In the genomic region with DNA sequence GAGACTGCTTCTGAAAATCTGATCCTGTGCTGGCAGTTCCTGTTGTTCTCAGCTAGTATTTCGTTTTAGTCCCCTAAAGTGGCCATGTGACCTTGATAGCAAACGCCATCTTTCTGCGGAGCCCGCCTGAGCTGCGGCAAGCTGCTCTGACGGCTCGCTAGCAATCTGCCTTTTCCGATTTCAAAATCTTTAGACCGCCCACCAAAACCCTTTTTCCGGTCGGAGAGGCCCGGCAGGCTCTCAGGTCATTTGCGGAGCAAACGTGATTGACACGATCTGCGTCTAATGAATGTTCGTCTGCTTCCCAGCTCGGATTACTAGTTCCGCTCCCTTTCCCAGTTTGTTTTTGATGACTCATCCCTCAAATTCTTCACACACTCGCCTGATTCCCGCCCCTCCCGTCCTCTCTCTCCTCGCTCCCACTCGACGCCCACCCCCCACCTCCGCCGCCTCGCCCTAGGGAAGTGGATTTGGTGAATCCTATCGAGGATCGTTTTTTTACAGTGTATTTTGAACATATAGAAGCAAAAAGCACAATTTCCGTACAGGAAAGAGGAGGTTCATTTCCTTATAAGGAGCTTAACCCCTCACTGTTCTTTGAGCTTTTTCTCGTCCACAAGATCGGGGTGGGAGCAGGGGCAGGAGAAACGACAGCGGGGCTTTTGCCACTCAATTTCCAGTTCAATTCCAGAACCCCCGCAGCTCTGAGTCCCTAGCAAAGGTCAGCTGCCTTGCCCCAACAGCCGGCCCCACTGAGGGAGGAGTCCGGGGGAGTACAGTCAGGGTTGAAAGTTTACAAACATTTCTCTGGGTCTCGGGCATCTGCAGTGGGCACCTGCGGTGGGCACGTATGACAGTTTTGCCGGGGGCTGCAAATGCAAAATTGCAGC, we compare ENCODE assay signal across 8 cellular contexts. TPM values are rescaled to one million over a fixed set of nuclear protein-coding genes. Genes with fewer than 3 reads are reported as not detected.
A peak's percentile ranks its signal among the peaks of the same experiment; 100 is the strongest.
DNase-seq lines count a peak whose midpoint lies in the region; ATAC-seq and TF ChIP-seq lines count a peak whose summit lies in the region.

No MANE protein-coding gene starts in this region.

- no peaks in the 10 kb centered on the region for H3K36me3 ChIP-seq in esophagus muscularis mucosa
- no peaks in the 10 kb centered on the region for H3K36me3 ChIP-seq in muscle layer of colon (ENCODE audit: insufficient read depth, low read length)

- intact Hi-C loops in esophagus muscularis mucosa (cut with DNase I): loop anchor here (10.0 kb wide), 2 partner anchors 57 to 417 kb away; no protein-coding TSS in a partner anchor

- H3K36me3 Mint-ChIP-seq in activated T-cell treated with anti-CD3 and anti-CD28 coated beads, Interleukin-2, amount 50 U/mL, for 72 hours (ENCODE audit: insufficient read depth in 2 of 2): peaks cover 0 to 6% of the 10 kb centered on the region in 2 donors

- peak; percentile 81 for ATAC-seq in GM21526 (IDR thresholded peaks at IDR 0.05; ENCODE audit: low FRiP score, unreplicated experiment)
- ATAC-seq in activated T-cell treated with anti-CD3 and anti-CD28 coated beads, Interleukin-2, amount 50 U/mL, for 72 hours (replicated peaks in 1 of 2): peak; percentile 95

- DNase-seq in DMS 273 treated with DMSO at 0.1 percent for 48 hours (lab: John Stamatoyannopoulos, UW) (peak; percentile 96), HuH-7 (ENCODE audit: low spot score) (peak; percentile 78), esophagus muscularis mucosa (ENCODE audit: extremely low spot score) (peak; percentile 96)
- peak; percentile 78 to 87 for DNase-seq in activated T-cell treated with anti-CD3 and anti-CD28 coated beads, Interleukin-2, amount 50 U/mL, for 72 hours
- peak; percentile 45 to 55 for DNase-seq in stimulated activated CD8-positive, alpha-beta memory T cell treated with anti-CD3 and anti-CD28 coated beads, Interleukin-7, amount 100 ng/mL, for 1 hour (ENCODE audit: low read depth in 2 of 2)

- H3K4me3 Mint-ChIP-seq in activated T-cell treated with anti-CD3 and anti-CD28 coated beads, Interleukin-2, amount 50 U/mL, for 72 hours: peak overlapping the region; percentile 85 to 95

- H3K4me1 ChIP-seq in esophagus muscularis mucosa (peaks cover 5 to 16% (median 10%) of the 10 kb centered on the region in 4 donors), muscle layer of colon (ENCODE audit: insufficient read depth, low read length) (peaks cover 8% of the 10 kb centered on the region)

- TF ChIP-seq POLR2A in esophagus muscularis mucosa (IDR thresholded peaks at IDR 0.05; ENCODE audit: low read depth): no peak

- TF ChIP-seq EP300 in esophagus muscularis mucosa (IDR thresholded peaks at IDR 0.05): no peak

- H3K9ac ChIP-seq in muscle layer of colon (ENCODE audit: low read length): peak overlapping the region; percentile 34

- no peak for TF ChIP-seq CTCF in esophagus muscularis mucosa (IDR thresholded peaks at IDR 0.05)

- no peaks in the 10 kb centered on the region for H3K27me3 ChIP-seq in esophagus muscularis mucosa
- peaks cover 0 to 5% of the 10 kb centered on the region in 2 donors for H3K27me3 ChIP-seq in muscle layer of colon (ENCODE audit: control insufficient read depth in 1 of 2, insufficient read depth in 2 of 2, low read length in 2 of 2)

- H3K4me3 ChIP-seq in esophagus muscularis mucosa: peak overlapping the region; percentile 49 to 61 (median 56)
- H3K4me3 ChIP-seq in muscle layer of colon (ENCODE audit: low read depth in 1 of 2, low read length in 2 of 2): peak overlapping the region; percentile 43 to 60

- H3K9me3 Mint-ChIP-seq in activated T-cell treated with anti-CD3 and anti-CD28 coated beads, Interleukin-2, amount 50 U/mL, for 72 hours: no peaks in the 10 kb centered on the region

- peak overlapping the region; percentile 97 for H3K27ac Mint-ChIP-seq in activated T-cell treated with anti-CD3 and anti-CD28 coated beads, Interleukin-2, amount 50 U/mL, for 72 hours

- 34% methylated on average over 42 of the region's 42 CpGs for WGBS in esophagus muscularis mucosa

- H3K27me3 Mint-ChIP-seq in activated T-cell treated with anti-CD3 and anti-CD28 coated beads, Interleukin-2, amount 50 U/mL, for 72 hours (ENCODE audit: low read depth): peaks cover 12% of the 10 kb centered on the region

- H3K9me3 ChIP-seq in esophagus muscularis mucosa: no peaks in the 10 kb centered on the region
- no peaks in the 10 kb centered on the region for H3K9me3 ChIP-seq in muscle layer of colon (ENCODE audit: low read length)

- peaks cover 21% of the 10 kb centered on the region for H3K4me1 Mint-ChIP-seq in activated T-cell treated with anti-CD3 and anti-CD28 coated beads, Interleukin-2, amount 50 U/mL, for 72 hours (ENCODE audit: low read depth)

- peak overlapping the region; percentile 87 to 88 (median 88) for H3K27ac ChIP-seq in esophagus muscularis mucosa (replicated peaks in 1 of 4)
- H3K27ac ChIP-seq in muscle layer of colon (ENCODE audit: low read depth, low read length): peak overlapping the region; percentile 76

TF ChIP-seq in PFSK-1, 5 proteins besides CTCF, POLR2A, EP300 and RAD21:
- peak; percentile 53; the same call in 1 of the 2 replicates for TF ChIP-seq SIN3A (IDR thresholded peaks at IDR 0.05; ENCODE audit: borderline replicate concordance, insufficient read depth, low read length)
- peak; percentile 96 for TF ChIP-seq POLR2AphosphoS5 (IDR thresholded peaks at IDR 0.05; ENCODE audit: low read depth, low read length)
- TF ChIP-seq FOXP2 (optimal IDR thresholded peaks at IDR 0.05; ENCODE audit: borderline replicate concordance, extremely low read depth, extremely low read length, insufficient read depth): no peak
- TF ChIP-seq, protein P1, sequence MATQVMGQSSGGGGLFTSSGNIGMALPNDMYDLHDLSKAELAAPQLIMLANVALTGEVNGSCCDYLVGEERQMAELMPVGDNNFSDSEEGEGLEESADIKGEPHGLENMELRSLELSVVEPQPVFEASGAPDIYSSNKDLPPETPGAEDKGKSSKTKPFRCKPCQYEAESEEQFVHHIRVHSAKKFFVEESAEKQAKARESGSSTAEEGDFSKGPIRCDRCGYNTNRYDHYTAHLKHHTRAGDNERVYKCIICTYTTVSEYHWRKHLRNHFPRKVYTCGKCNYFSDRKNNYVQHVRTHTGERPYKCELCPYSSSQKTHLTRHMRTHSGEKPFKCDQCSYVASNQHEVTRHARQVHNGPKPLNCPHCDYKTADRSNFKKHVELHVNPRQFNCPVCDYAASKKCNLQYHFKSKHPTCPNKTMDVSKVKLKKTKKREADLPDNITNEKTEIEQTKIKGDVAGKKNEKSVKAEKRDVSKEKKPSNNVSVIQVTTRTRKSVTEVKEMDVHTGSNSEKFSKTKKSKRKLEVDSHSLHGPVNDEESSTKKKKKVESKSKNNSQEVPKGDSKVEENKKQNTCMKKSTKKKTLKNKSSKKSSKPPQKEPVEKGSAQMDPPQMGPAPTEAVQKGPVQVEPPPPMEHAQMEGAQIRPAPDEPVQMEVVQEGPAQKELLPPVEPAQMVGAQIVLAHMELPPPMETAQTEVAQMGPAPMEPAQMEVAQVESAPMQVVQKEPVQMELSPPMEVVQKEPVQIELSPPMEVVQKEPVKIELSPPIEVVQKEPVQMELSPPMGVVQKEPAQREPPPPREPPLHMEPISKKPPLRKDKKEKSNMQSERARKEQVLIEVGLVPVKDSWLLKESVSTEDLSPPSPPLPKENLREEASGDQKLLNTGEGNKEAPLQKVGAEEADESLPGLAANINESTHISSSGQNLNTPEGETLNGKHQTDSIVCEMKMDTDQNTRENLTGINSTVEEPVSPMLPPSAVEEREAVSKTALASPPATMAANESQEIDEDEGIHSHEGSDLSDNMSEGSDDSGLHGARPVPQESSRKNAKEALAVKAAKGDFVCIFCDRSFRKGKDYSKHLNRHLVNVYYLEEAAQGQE (IDR thresholded peaks at IDR 0.05; ENCODE audit: insufficient read depth in 1 of 2, low read depth in 2 of 2, low read length in 2 of 2): 0 out of 4 replicates have a peak, but pooled peaks of 1 of the 2 experiments have one; percentile 32
- peak; percentile 95; the same call in 1 of the 2 replicates for TF ChIP-seq TAF1 (IDR thresholded peaks at IDR 0.05; ENCODE audit: borderline replicate concordance, insufficient read depth, low read length)

RNA-seq across cellular contexts. Expression of gene NLGN3, which starts 37.5 kb away (rescaled TPM):
- 2.0 TPM for polyA plus RNA-seq in PFSK-1 (2012; ENCODE audit: insufficient read length, low read depth)
- total RNA-seq in activated T-cell treated with anti-CD3 and anti-CD28 coated beads, Interleukin-2, amount 50 U/mL, for 72 hours: 1 to 10 TPM; 2.9 to 3.1 TPM
- total RNA-seq in esophagus muscularis mucosa: 1 to 10 TPM; 1.2 to 2.8 (median 2.4) TPM

RNA-seq across cellular contexts. Expression of gene GJB1, which starts 40.9 kb away (rescaled TPM):
- not detected for polyA plus RNA-seq in PFSK-1 (2012; ENCODE audit: insufficient read length, low read depth)
- under 1 TPM; 0.28 to 0.31 TPM for total RNA-seq in activated T-cell treated with anti-CD3 and anti-CD28 coated beads, Interleukin-2, amount 50 U/mL, for 72 hours
- total RNA-seq in esophagus muscularis mucosa: under 1 TPM in 1 of 4 donors, not detected in 3; 0.19 TPM

Comparison
In these comparisons a context has a peak if more than half of its experiments do, and no peak if none do; other contexts are left out.
1. Peak in every context shown above with its lines: DNase-seq, ATAC-seq, H3K4me3 ChIP-seq and H3K27ac ChIP-seq.